Comparison of ENCODE assay signal across 1 cellular context in the genomic region with DNA sequence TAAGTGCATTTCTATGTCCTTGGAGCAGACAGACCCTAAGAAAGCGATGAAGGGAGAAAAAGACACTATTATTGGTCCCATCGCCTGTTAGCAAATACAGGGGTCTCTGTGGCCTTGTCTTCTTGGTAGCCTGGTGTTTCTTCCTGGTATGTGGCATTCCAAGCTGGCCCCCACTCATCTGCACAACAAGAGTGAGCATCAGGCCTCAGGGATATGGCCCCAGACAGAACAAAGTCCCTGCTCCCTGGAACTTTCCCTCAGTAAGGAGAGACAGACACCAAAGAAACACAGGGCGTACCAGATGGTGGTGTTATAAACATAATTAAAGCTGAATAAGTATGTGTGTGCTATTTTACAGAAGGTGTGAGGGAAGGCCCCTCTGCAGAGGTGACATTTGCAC.
TF ChIP-seq lines count a peak whose summit lies in the region.

No MANE protein-coding gene starts in this region.

TF ChIP-seq in IMR-90, 13 proteins besides CTCF, POLR2A, EP300 and RAD21 (continued from another document):
- TF ChIP-seq RCOR1 (IDR thresholded peaks at IDR 0.05; ENCODE audit: insufficient replicate concordance, low read length): no peak
- TF ChIP-seq SMC3 (IDR thresholded peaks at IDR 0.05; ENCODE audit: low read depth, low read length): no peak
- no peak for TF ChIP-seq CEBPB (IDR thresholded peaks at IDR 0.05; ENCODE audit: low read depth, low read length)
- TF ChIP-seq MAFK (IDR thresholded peaks at IDR 0.05; ENCODE audit: low read depth, low read length): no peak
- TF ChIP-seq NFE2L2 (IDR thresholded peaks at IDR 0.05; ENCODE audit: low read depth, low read length): no peak
- no peak for TF ChIP-seq MAZ (IDR thresholded peaks at IDR 0.05; ENCODE audit: borderline replicate concordance, low read depth, low read length)
- TF ChIP-seq CHD1 (IDR thresholded peaks at IDR 0.05; ENCODE audit: low read depth, low read length): no peak
